8 cellular contexts compared by ENCODE assay signal in genomic region chr14:60734465-60735242, GRCh38. TPM values are rescaled to one million over a fixed set of nuclear protein-coding genes. Genes with fewer than 3 reads are reported as not detected.
DNase-seq lines count a peak whose midpoint lies in the region; ATAC-seq and TF ChIP-seq lines count a peak whose summit lies in the region.

MNAT1 (plus strand) TSS chr14:60734761; CDS start chr14:60734863, 102 bp downstream.

- TF ChIP-seq EP300 in Ishikawa (IDR thresholded peaks at IDR 0.05; ENCODE audit: borderline replicate concordance), result no peak

- no peaks in the 10 kb centered on the region; the same call in 1 of the 2 replicates for H3K4me1 ChIP-seq in Panc1 (ENCODE audit: control insufficient read depth, insufficient read depth, low read length)

- intact Hi-C loops in Panc1 (cut with micrococcal nuclease; ENCODE audit: unreplicated experiment), result no loop called here

- H3K27ac ChIP-seq in Panc1 (ENCODE audit: low read length), result peak within 1 kb of the TSS; percentile 90

- H3K36me3 Mint-ChIP-seq in nephron (ENCODE audit: low read depth), result no peaks in the 10 kb centered on the region
- H3K36me3 Mint-ChIP-seq in stimulated activated naive CD8-positive, alpha-beta T cell treated with anti-CD3 and anti-CD28 coated beads, Interleukin-15, Interleukin-2, amounts not matched to agents 100 ng/mL and 50 ng/mL, for 24 hours (ENCODE audit: low read depth), result no peaks in the 10 kb centered on the region

- no peak for TF ChIP-seq CTCF in Panc1 (IDR thresholded peaks at IDR 0.05)
- peak; percentile 6 for TF ChIP-seq CTCF in fibroblast of pulmonary artery (IDR thresholded peaks at IDR 0.05; ENCODE audit: low read length, missing control alignments)
- no peak for TF ChIP-seq CTCF in nephron (IDR thresholded peaks at IDR 0.05; ENCODE audit: unreplicated experiment in 3 of 3)

- no peaks in the 10 kb centered on the region for H3K9me3 ChIP-seq in Panc1 (ENCODE audit: control insufficient read depth, insufficient read depth, low read depth, low read length)

- TF ChIP-seq RAD21 in Ishikawa (IDR thresholded peaks at IDR 0.05; ENCODE audit: low read depth), result peak; percentile 20; the same call in 1 of the 2 replicates

- H3K4me1 Mint-ChIP-seq in nephron, result peaks cover 27% of the 10 kb centered on the region
- peaks cover 26% of the 10 kb centered on the region for H3K4me1 Mint-ChIP-seq in stimulated activated naive CD8-positive, alpha-beta T cell treated with anti-CD3 and anti-CD28 coated beads, Interleukin-15, Interleukin-2, amounts not matched to agents 100 ng/mL and 50 ng/mL, for 24 hours (ENCODE audit: low read depth)

- TSS peak; percentile 86 for BruUV-seq in Panc1 (replicated peaks; lab: Mats Ljungman, UMichigan)

- DNase-seq in DMS53 (lab: John Stamatoyannopoulos, UW) (peak; percentile 84), Panc1 (ENCODE audit: low read depth, low spot score) (peak; percentile 64), activated T-helper 1 cell treated with Interleukin-2 at 50 U/mL for 16 hours (ENCODE audit: low read depth) (peak; percentile 50), fibroblast of pulmonary artery (ENCODE audit: low read depth) (peak; percentile 92)

- peak within 1 kb of the TSS; percentile 89 to 96 for H3K4me3 ChIP-seq in Panc1 (ENCODE audit: low read depth in 2 of 2, low read length in 2 of 2)
- peak within 1 kb of the TSS; percentile 83 for H3K4me3 ChIP-seq in fibroblast of pulmonary artery (replicated peaks; ENCODE audit: low read depth, low read length)

- POLR2A ChIA-PET in Panc1 (lab: Charles Lee), result no interaction called here

- H3K4me3 Mint-ChIP-seq in nephron, result peak within 1 kb of the TSS; percentile 98 to 99 (median 99)
- peak within 1 kb of the TSS; percentile 99 for H3K4me3 Mint-ChIP-seq in stimulated activated naive CD8-positive, alpha-beta T cell treated with anti-CD3 and anti-CD28 coated beads, Interleukin-15, Interleukin-2, amounts not matched to agents 100 ng/mL and 50 ng/mL, for 24 hours

- H3K9me3 Mint-ChIP-seq in nephron, result no peaks in the 10 kb centered on the region
- H3K9me3 Mint-ChIP-seq in stimulated activated naive CD8-positive, alpha-beta T cell treated with anti-CD3 and anti-CD28 coated beads, Interleukin-15, Interleukin-2, amounts not matched to agents 100 ng/mL and 50 ng/mL, for 24 hours, result no peaks in the 10 kb centered on the region

- no peaks in the 10 kb centered on the region for H3K27me3 Mint-ChIP-seq in nephron (ENCODE audit: low read depth)
- H3K27me3 Mint-ChIP-seq in stimulated activated naive CD8-positive, alpha-beta T cell treated with anti-CD3 and anti-CD28 coated beads, Interleukin-15, Interleukin-2, amounts not matched to agents 100 ng/mL and 50 ng/mL, for 24 hours, result peaks cover 22% of the 10 kb centered on the region

- peak; percentile 92 for ATAC-seq in GM21576 (IDR thresholded peaks at IDR 0.05; ENCODE audit: unreplicated experiment)
- peak; percentile 98 for ATAC-seq in Panc1

- no peaks in the 10 kb centered on the region for H3K27me3 ChIP-seq in Panc1 (ENCODE audit: control insufficient read depth, insufficient read depth, low read length)

- H3K27ac Mint-ChIP-seq in nephron, result peak within 1 kb of the TSS; percentile 91 to 98 (median 97)
- H3K27ac Mint-ChIP-seq in stimulated activated naive CD8-positive, alpha-beta T cell treated with anti-CD3 and anti-CD28 coated beads, Interleukin-15, Interleukin-2, amounts not matched to agents 100 ng/mL and 50 ng/mL, for 24 hours, result peak within 1 kb of the TSS; percentile 94

- in situ Hi-C loops in Panc1 (cut with HindIII; ENCODE audit: low pct_unique_long_range_greater_than_20kb, low sequenced_read_pairs), result no loop called here

- CTCF ChIA-PET in Panc1 (lab: Charles Lee), result no interaction called here

- H3K36me3 ChIP-seq in Panc1 (ENCODE audit: control insufficient read depth, insufficient read depth, low read length), result no peaks in the 10 kb centered on the region; the same call in 1 of the 2 replicates

TF ChIP-seq in Ishikawa, 13 proteins besides CTCF, POLR2A, EP300 and RAD21:
- TF ChIP-seq NFIC (IDR thresholded peaks at IDR 0.05) (no peak; the same call in 1 of the 2 replicates), USF1 (IDR thresholded peaks at IDR 0.05) (peak; percentile 64), MAX (IDR thresholded peaks at IDR 0.05) (peak; percentile 57; the same call in 1 of the 2 replicates), YY1 (IDR thresholded peaks at IDR 0.05; ENCODE audit: low read depth) (peak; percentile 82), ZBTB7A (IDR thresholded peaks at IDR 0.05; ENCODE audit: low read depth) (0 out of 2 replicates have a peak, but pooled peaks have one; percentile 39), CEBPB (IDR thresholded peaks at IDR 0.05) (peak; percentile 38; the same call in 1 of the 2 replicates), FOXM1 (IDR thresholded peaks at IDR 0.05; ENCODE audit: borderline replicate concordance, low read depth) (no peak), TCF12 (IDR thresholded peaks at IDR 0.05; ENCODE audit: low read depth) (peak; percentile 81), CREB1 (IDR thresholded peaks at IDR 0.05; ENCODE audit: low read depth) (no peak), TEAD4 (IDR thresholded peaks at IDR 0.05) (no peak), REST (IDR thresholded peaks at IDR 0.05; ENCODE audit: low read depth) (no peak), EGR1 (IDR thresholded peaks at IDR 0.05) (no peak), TAF1 (IDR thresholded peaks at IDR 0.05; ENCODE audit: low read depth) (peak; percentile 100)

RNA-seq across cellular contexts. Expression of gene MNAT1, which starts in this region (rescaled TPM):
- 29.4 TPM for total RNA-seq in Panc1 (2021; ENCODE audit: unreplicated experiment)
- 22.9 TPM for polyA plus RNA-seq in Panc1 (2012; ENCODE audit: insufficient read length)

Comparison
In these comparisons a context has a peak if more than half of its experiments do, and no peak if none do; other contexts are left out.
1. Peak in every context shown above with its lines: DNase-seq, ATAC-seq, H3K4me3 ChIP-seq and H3K27ac ChIP-seq.